In genomic region chr2:30721668-30722647, GRCh38 we compare ENCODE assay signal across 15 cellular contexts.
DNase-seq lines count a peak whose midpoint lies in the region; ATAC-seq and TF ChIP-seq lines count a peak whose summit lies in the region.
"Had no signal": no experiment of that assay in that cellular context is flagged by ENCODE, and none has a peak within 500 bp of the region (broad histone marks: within the 10 kb centered on the region; RNA-seq: fewer than 3 reads in every experiment).

No MANE protein-coding gene starts in this region.

- WGBS in esophagus muscularis mucosa, result 75% methylated on average over 6 of the region's 6 CpGs

- H3K4me3 Mint-ChIP-seq in activated CD8-positive, alpha-beta memory T cell treated with anti-CD3 and anti-CD28 coated beads, Interleukin-2, amount 10 ng/mL, durations not matched to agents 7 days and 5 days, result no peak overlapping the region
- H3K4me3 Mint-ChIP-seq in neural crest cell, result no peak overlapping the region

- H3K9me3 ChIP-seq in esophagus muscularis mucosa, result no peaks in the 10 kb centered on the region

- H3K9me3 Mint-ChIP-seq in activated CD8-positive, alpha-beta memory T cell treated with anti-CD3 and anti-CD28 coated beads, Interleukin-2, amount 10 ng/mL, durations not matched to agents 7 days and 5 days (ENCODE audit: low read depth), result no peaks in the 10 kb centered on the region
- no peaks in the 10 kb centered on the region for H3K9me3 Mint-ChIP-seq in neural crest cell

- intact Hi-C loops in esophagus muscularis mucosa (cut with DNase I), result no loop called here

- no peak for TF ChIP-seq POLR2A in esophagus muscularis mucosa (IDR thresholded peaks at IDR 0.05; ENCODE audit: low read depth)

- peak; percentile 22 for DNase-seq in activated CD8-positive, alpha-beta memory T cell treated with anti-CD3 and anti-CD28 coated beads, Interleukin-2, amount 10 ng/mL, durations not matched to agents 7 days and 5 days
- DNase-seq in activated CD8-positive, alpha-beta memory T cell treated with anti-CD3 and anti-CD28 coated beads for 24 hours, result no peak
- peak; percentile 74 for DNase-seq in esophagus muscularis mucosa (ENCODE audit: extremely low spot score)
- no peak for DNase-seq in neural crest cell (ENCODE audit: low read depth, low spot score)
- DNase-seq in ureter (ENCODE audit: low spot score), result peak; percentile 22
- no peak for DNase-seq in activated CD4-positive, alpha-beta T cell treated with anti-CD3 and anti-CD28 coated beads, Interleukin-2, amount 50 U/mL, for 1 hour
- no peak for DNase-seq in stimulated activated naive CD8-positive, alpha-beta T cell treated with anti-CD3 and anti-CD28 coated beads, Interleukin-15, Interleukin-2, amounts not matched to agents 100 U/mL and 50 U/mL, for 24 hours
- DNase-seq: KBM-7, NCI-H1092 treated with DMSO at 0.1 percent for 48 hours, NCI-H1694, NCI-H2107, NCI-H69 had no signal

- H3K4me1 ChIP-seq in esophagus muscularis mucosa, result no peaks in the 10 kb centered on the region

- CTCF ChIA-PET in activated CD8-positive, alpha-beta memory T cell treated with anti-CD3 and anti-CD28 coated beads, Interleukin-2, amount 10 ng/mL, durations not matched to agents 7 days and 5 days (lab: Charles Lee), result interaction anchor here (1.1 to 1.4 kb wide), 3 partner anchors 10 to 611 kb away, joined by 3 to 5 read pairs (median 3); no protein-coding TSS in a partner anchor

- no peak overlapping the region for H3K27ac ChIP-seq in esophagus muscularis mucosa (replicated peaks in 1 of 4)
- H3K27ac ChIP-seq: 22Rv1, HL-60 had no signal

- no peak for ATAC-seq in activated CD8-positive, alpha-beta memory T cell treated with anti-CD3 and anti-CD28 coated beads, Interleukin-2, amount 10 ng/mL, durations not matched to agents 7 days and 5 days
- no peak for ATAC-seq in GM21515 (IDR thresholded peaks at IDR 0.05; ENCODE audit: unreplicated experiment)
- no peak for ATAC-seq in stimulated activated naive CD8-positive, alpha-beta T cell treated with anti-CD3 and anti-CD28 coated beads, Interleukin-15, Interleukin-2, amounts not matched to agents 100 U/mL and 50 U/mL, for 24 hours

- peaks cover 0 to 46% (median 2%) of the 10 kb centered on the region in 4 donors for H3K27me3 ChIP-seq in esophagus muscularis mucosa

- TF ChIP-seq EP300 in esophagus muscularis mucosa (IDR thresholded peaks at IDR 0.05), result no peak

- TF ChIP-seq CTCF in esophagus muscularis mucosa (IDR thresholded peaks at IDR 0.05), result no peak
- no peak for TF ChIP-seq CTCF in neural crest cell (conservative IDR thresholded peaks at IDR 0.05)

- H3K36me3 Mint-ChIP-seq in activated CD8-positive, alpha-beta memory T cell treated with anti-CD3 and anti-CD28 coated beads, Interleukin-2, amount 10 ng/mL, durations not matched to agents 7 days and 5 days, result no peaks in the 10 kb centered on the region
- no peaks in the 10 kb centered on the region for H3K36me3 Mint-ChIP-seq in neural crest cell (ENCODE audit: low read depth)

- no peak overlapping the region for H3K27ac Mint-ChIP-seq in activated CD8-positive, alpha-beta memory T cell treated with anti-CD3 and anti-CD28 coated beads, Interleukin-2, amount 10 ng/mL, durations not matched to agents 7 days and 5 days
- peak overlapping the region; percentile 3 for H3K27ac Mint-ChIP-seq in neural crest cell (ENCODE audit: unreplicated experiment)

- no peak overlapping the region for H3K4me3 ChIP-seq in esophagus muscularis mucosa

- peaks cover 37% of the 10 kb centered on the region for H3K27me3 Mint-ChIP-seq in activated CD8-positive, alpha-beta memory T cell treated with anti-CD3 and anti-CD28 coated beads, Interleukin-2, amount 10 ng/mL, durations not matched to agents 7 days and 5 days
- H3K27me3 Mint-ChIP-seq in neural crest cell (ENCODE audit: low read depth), result peaks cover 19% of the 10 kb centered on the region

- H3K4me1 Mint-ChIP-seq in activated CD8-positive, alpha-beta memory T cell treated with anti-CD3 and anti-CD28 coated beads, Interleukin-2, amount 10 ng/mL, durations not matched to agents 7 days and 5 days, result no peaks in the 10 kb centered on the region
- H3K4me1 Mint-ChIP-seq in neural crest cell, result no peaks in the 10 kb centered on the region

- no peaks in the 10 kb centered on the region for H3K36me3 ChIP-seq in esophagus muscularis mucosa

Comparison
In these comparisons a context has a peak if more than half of its experiments do, and no peak if none do; other contexts are left out.
1. DNase-seq: peak in activated CD8-positive, alpha-beta memory T cell treated with anti-CD3 and anti-CD28 coated beads, Interleukin-2, amount 10 ng/mL, durations not matched to agents 7 days and 5 days (single experiment), esophagus muscularis mucosa (single experiment) and ureter (single experiment); none in activated CD8-positive, alpha-beta memory T cell treated with anti-CD3 and anti-CD28 coated beads for 24 hours (single experiment), neural crest cell (single experiment), activated CD4-positive, alpha-beta T cell treated with anti-CD3 and anti-CD28 coated beads, Interleukin-2, amount 50 U/mL, for 1 hour (single experiment) and stimulated activated naive CD8-positive, alpha-beta T cell treated with anti-CD3 and anti-CD28 coated beads, Interleukin-15, Interleukin-2, amounts not matched to agents 100 U/mL and 50 U/mL, for 24 hours (single experiment).